ENCODE assay signal across 17 cellular contexts in the genomic region with DNA sequence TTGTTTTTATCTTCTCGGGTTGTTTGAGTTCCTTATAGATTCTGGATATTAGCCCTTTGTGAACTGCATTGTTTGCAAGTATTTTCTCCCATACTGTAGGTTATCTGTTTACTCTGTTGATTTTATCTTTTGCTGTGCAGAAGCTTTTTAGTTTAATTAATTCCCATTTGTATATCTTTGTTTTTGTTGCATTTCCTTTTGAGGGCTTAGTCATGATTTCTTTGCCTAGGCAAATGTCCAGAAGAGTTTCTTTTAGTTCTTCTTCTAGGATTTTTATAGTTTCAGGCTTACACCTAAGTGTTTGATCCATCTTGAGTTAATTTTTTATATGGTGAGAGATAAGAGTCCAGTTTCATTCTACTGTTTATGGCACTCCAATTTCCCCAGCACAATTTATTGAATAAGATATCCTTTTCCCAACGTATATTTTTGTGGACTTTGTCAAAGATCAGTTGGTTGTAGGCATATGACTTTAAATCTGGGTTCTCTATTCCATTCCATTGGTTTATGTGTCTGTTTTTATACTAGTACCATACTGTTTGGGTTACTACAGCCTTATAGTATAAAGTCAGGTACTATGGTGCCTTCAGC. TPM values are rescaled to one million over a fixed set of nuclear protein-coding genes. Genes with fewer than 3 reads are reported as not detected.
"Had no signal": no experiment of that assay in that cellular context is flagged by ENCODE, and none has a peak within 500 bp of the region (broad histone marks: within the 10 kb centered on the region; RNA-seq: fewer than 3 reads in every experiment).

No MANE protein-coding gene starts in this region.

- H3K4me3 Mint-ChIP-seq: activated naive CD8-positive, alpha-beta T cell treated with anti-CD3 and anti-CD28 coated beads, Interleukin-2, amount 10 ng/mL, durations not matched to agents 7 days and 5 days; endodermal cell; nephron progenitor cell; stimulated activated memory B cell treated with anti-CD40 and anti-IgM and Interleukin-4, amounts not matched to agents 10 μg/mL and 1 μg/mL and 100 μg/mL, for 72 hours had no signal

- H3K4me1 ChIP-seq: psoas muscle, sigmoid colon, tibial artery had no signal

- DNase-seq: activated CD4-positive, alpha-beta T cell treated with anti-CD3 and anti-CD28 coated beads, Interleukin-2, amount 50 U/mL, for 1 hour; activated naive CD4-positive, alpha-beta T cell; activated naive CD8-positive, alpha-beta T cell treated with anti-CD3 and anti-CD28 coated beads, Interleukin-2, amount 10 ng/mL, durations not matched to agents 7 days and 5 days; activated T-cell treated with anti-CD3 and anti-CD28 coated beads for 4 hours; anterior cingulate cortex; dorsolateral prefrontal cortex; endodermal cell; hippocampal formation; nephron progenitor cell; occipital lobe; psoas muscle; sigmoid colon; T-helper 9 cell; tibial artery had no signal

- H3K9me3 Mint-ChIP-seq: activated naive CD8-positive, alpha-beta T cell treated with anti-CD3 and anti-CD28 coated beads, Interleukin-2, amount 10 ng/mL, durations not matched to agents 7 days and 5 days; endodermal cell; nephron progenitor cell; stimulated activated memory B cell treated with anti-CD40 and anti-IgM and Interleukin-4, amounts not matched to agents 10 μg/mL and 1 μg/mL and 100 μg/mL, for 72 hours had no signal

- H3K4me3 ChIP-seq: dorsolateral prefrontal cortex, psoas muscle, sigmoid colon, tibial artery had no signal

- H3K36me3 Mint-ChIP-seq: activated naive CD8-positive, alpha-beta T cell treated with anti-CD3 and anti-CD28 coated beads, Interleukin-2, amount 10 ng/mL, durations not matched to agents 7 days and 5 days; stimulated activated memory B cell treated with anti-CD40 and anti-IgM and Interleukin-4, amounts not matched to agents 10 μg/mL and 1 μg/mL and 100 μg/mL, for 72 hours had no signal

- H3K4me1 Mint-ChIP-seq: nephron progenitor cell had no signal

- H3K27me3 ChIP-seq: sigmoid colon had no signal

- H3K36me3 ChIP-seq: sigmoid colon, tibial artery had no signal

- H3K27ac ChIP-seq: dorsolateral prefrontal cortex, psoas muscle, sigmoid colon, tibial artery had no signal

- H3K27ac Mint-ChIP-seq: activated naive CD8-positive, alpha-beta T cell treated with anti-CD3 and anti-CD28 coated beads, Interleukin-2, amount 10 ng/mL, durations not matched to agents 7 days and 5 days; endodermal cell; nephron progenitor cell; stimulated activated memory B cell treated with anti-CD40 and anti-IgM and Interleukin-4, amounts not matched to agents 10 μg/mL and 1 μg/mL and 100 μg/mL, for 72 hours had no signal

- H3K9me3 ChIP-seq: psoas muscle, sigmoid colon, tibial artery had no signal

RNA-seq across cellular contexts. Expression of gene EGF, which starts 54.3 kb away (rescaled TPM):
- total RNA-seq: activated CD8-positive, alpha-beta memory T cell treated with anti-CD3 and anti-CD28 coated beads for 36 hours; activated naive CD8-positive, alpha-beta T cell treated with anti-CD3 and anti-CD28 coated beads, Interleukin-2, amount 10 ng/mL, durations not matched to agents 7 days and 5 days; mesenteric fat pad had no signal
